ENCODE assay signal across 1 cellular context in genomic region chr6:7134999-7135735, GRCh38.
TF ChIP-seq lines count a peak whose summit lies in the region.

No MANE protein-coding gene starts in this region.

TF ChIP-seq in SK-N-SH, 30 proteins besides CTCF, POLR2A, EP300 and RAD21:
- TF ChIP-seq TEAD4 (IDR thresholded peaks at IDR 0.05; ENCODE audit: borderline replicate concordance, insufficient read depth) (no peak), GATA2 (CRISPR knock-in tag; IDR thresholded peaks at IDR 0.05) (no peak), RXRA (IDR thresholded peaks at IDR 0.05; ENCODE audit: borderline replicate concordance, low read depth) (no peak), USF2 (IDR thresholded peaks at IDR 0.05; ENCODE audit: borderline replicate concordance, low read depth, low read length) (no peak), SMC3 (IDR thresholded peaks at IDR 0.05; ENCODE audit: low read depth, low read length) (no peak), EZH2phosphoT487 (IDR thresholded peaks at IDR 0.05; ENCODE audit: borderline replicate concordance, low read depth) (no peak), POLR2AphosphoS5 (IDR thresholded peaks at IDR 0.05; ENCODE audit: low read depth, low read length) (no peak), TAF1 (IDR thresholded peaks at IDR 0.05; ENCODE audit: borderline replicate concordance, low read depth, low read length) (no peak), FOSL2 (IDR thresholded peaks at IDR 0.05; ENCODE audit: borderline replicate concordance, low read depth) (no peak), ZBTB33 (IDR thresholded peaks at IDR 0.05; ENCODE audit: borderline replicate concordance, low read depth) (no peak), REST (IDR thresholded peaks at IDR 0.05; ENCODE audit: low read depth, low read length) (no peak), MAX (IDR thresholded peaks at IDR 0.05; ENCODE audit: low read depth) (no peak), IRF3 (IDR thresholded peaks at IDR 0.05; ENCODE audit: low read depth, low read length) (no peak), NRF1 (IDR thresholded peaks at IDR 0.05; ENCODE audit: low read depth, low read length) (no peak), MEF2A (IDR thresholded peaks at IDR 0.05; ENCODE audit: borderline replicate concordance, low read depth) (no peak), PBX3 (IDR thresholded peaks at IDR 0.05) (no peak), GABPA (IDR thresholded peaks at IDR 0.05; ENCODE audit: low read depth) (no peak), USF1 (IDR thresholded peaks at IDR 0.05; ENCODE audit: borderline replicate concordance, low read depth) (no peak), RFX5 (IDR thresholded peaks at IDR 0.05; ENCODE audit: low read length) (no peak), SIN3A (IDR thresholded peaks at IDR 0.05; ENCODE audit: borderline replicate concordance, low read depth, low read length) (no peak)
